13 cellular contexts compared by ENCODE assay signal in genomic region chr6:98526465-98526864, GRCh38.
DNase-seq lines count a peak whose midpoint lies in the region; ATAC-seq and TF ChIP-seq lines count a peak whose summit lies in the region.
"Had no signal": no experiment of that assay in that cellular context is flagged by ENCODE, and none has a peak within 500 bp of the region (broad histone marks: within the 10 kb centered on the region; RNA-seq: fewer than 3 reads in every experiment).

No MANE protein-coding gene starts in this region.

- TF ChIP-seq EP300 in transverse colon (IDR thresholded peaks at IDR 0.05; ENCODE audit: low read depth): no peak

- H3K4me3 ChIP-seq in HUES48 (ENCODE audit: low read depth, low read length): 0 out of 2 replicates have a peak overlapping the region, but pooled peaks have one; percentile 18
- H3K4me3 ChIP-seq in iPS-18a (ENCODE audit: low read length): peak overlapping the region; percentile 25
- no peak overlapping the region for H3K4me3 ChIP-seq in transverse colon
- H3K4me3 ChIP-seq: HAP-1 had no signal

- H3K27me3 ChIP-seq in HUES48 (ENCODE audit: control insufficient read depth, insufficient read depth, low read length) (0 out of 2 replicates have a peak, but pooled peaks cover 6% of the 10 kb centered on the region), iPS-18a (ENCODE audit: control insufficient read depth, insufficient read depth, low read length) (peaks cover 32% of the 10 kb centered on the region), transverse colon (no peaks in the 10 kb centered on the region)

- no peaks in the 10 kb centered on the region for H3K36me3 ChIP-seq in HUES48 (ENCODE audit: control insufficient read depth, insufficient read depth, low read length)
- no peaks in the 10 kb centered on the region for H3K36me3 ChIP-seq in iPS-18a (ENCODE audit: control insufficient read depth, low read depth, low read length)
- no peaks in the 10 kb centered on the region for H3K36me3 ChIP-seq in transverse colon
- H3K36me3 ChIP-seq: HAP-1 had no signal

- ATAC-seq in GM18519 (IDR thresholded peaks at IDR 0.05; ENCODE audit: low FRiP score, unreplicated experiment): no peak

- no peaks in the 10 kb centered on the region for H3K36me3 Mint-ChIP-seq in activated CD4-positive, alpha-beta T cell treated with anti-CD3 and anti-CD28 coated beads, Interleukin-2, amount 10 ng/mL, durations not matched to agents 24 days and 14 days (ENCODE audit: low read depth)

- H3K27me3 Mint-ChIP-seq in activated CD4-positive, alpha-beta T cell treated with anti-CD3 and anti-CD28 coated beads, Interleukin-2, amount 10 ng/mL, durations not matched to agents 24 days and 14 days: no peaks in the 10 kb centered on the region

- in situ Hi-C loops in transverse colon (cut with MboI; ENCODE audit: low pct_ligation_motif_present in 1 of 4, low pct_unique_long_range_greater_than_20kb in 1 of 4, low sequenced_read_pairs in 3 of 4): no loop called here

- H3K4me3 Mint-ChIP-seq in activated CD4-positive, alpha-beta T cell treated with anti-CD3 and anti-CD28 coated beads, Interleukin-2, amount 10 ng/mL, durations not matched to agents 24 days and 14 days: no peak overlapping the region
- H3K4me3 Mint-ChIP-seq: T-helper 2 cell treated with Interferon-gamma antibody and Interleukin-4, amounts not matched to agents 5 μg/mL and 100 μg/mL, for 36 hours had no signal

- H3K4me1 Mint-ChIP-seq in activated CD4-positive, alpha-beta T cell treated with anti-CD3 and anti-CD28 coated beads, Interleukin-2, amount 10 ng/mL, durations not matched to agents 24 days and 14 days: no peaks in the 10 kb centered on the region

- DNase-seq in DMS153 (lab: John Stamatoyannopoulos, UW): peak; percentile 56
- DNase-seq in NCI-H2029 treated with DMSO at 0.1 percent for 48 hours (lab: John Stamatoyannopoulos, UW): peak; percentile 78
- no peak for DNase-seq in activated CD4-positive, alpha-beta T cell treated with anti-CD3 and anti-CD28 coated beads, Interleukin-2, amount 10 ng/mL, durations not matched to agents 24 days and 14 days
- no peak for DNase-seq in transverse colon
- DNase-seq: EL, NCI-H187 treated with DMSO at 0.1 percent for 48 hours, NCI-H524 treated with DMSO at 0.1 percent for 48 hours had no signal

- WGBS in transverse colon (ENCODE audit: low coverage in 1 of 2), 2 donors: 34 to 51% methylated on average over 5 of the region's 5 CpGs

- H3K9me3 ChIP-seq in HUES48 (ENCODE audit: control insufficient read depth, insufficient read depth, low read length) (no peaks in the 10 kb centered on the region), iPS-18a (ENCODE audit: control insufficient read depth, low read depth, low read length) (no peaks in the 10 kb centered on the region), transverse colon (no peaks in the 10 kb centered on the region)
- H3K9me3 ChIP-seq: HAP-1 had no signal

- H3K9ac ChIP-seq in HUES48 (ENCODE audit: low read depth, low read length): no peak overlapping the region
- H3K9ac ChIP-seq in iPS-18a (ENCODE audit: low read length): no peak overlapping the region

- H3K27ac Mint-ChIP-seq in activated CD4-positive, alpha-beta T cell treated with anti-CD3 and anti-CD28 coated beads, Interleukin-2, amount 10 ng/mL, durations not matched to agents 24 days and 14 days: no peak overlapping the region
- H3K27ac Mint-ChIP-seq: T-helper 2 cell treated with Interferon-gamma antibody and Interleukin-4, amounts not matched to agents 5 μg/mL and 100 μg/mL, for 36 hours had no signal

- no peak for TF ChIP-seq POLR2A in transverse colon (IDR thresholded peaks at IDR 0.05)

- intact Hi-C loops in activated CD4-positive, alpha-beta T cell treated with anti-CD3 and anti-CD28 coated beads, Interleukin-2, amount 10 ng/mL, durations not matched to agents 24 days and 14 days (cut with micrococcal nuclease): no loop called here
- intact Hi-C loops in transverse colon (cut with DNase I; ENCODE audit: low total_unique reads): no loop called here

- H3K9me3 Mint-ChIP-seq in activated CD4-positive, alpha-beta T cell treated with anti-CD3 and anti-CD28 coated beads, Interleukin-2, amount 10 ng/mL, durations not matched to agents 24 days and 14 days: no peaks in the 10 kb centered on the region

- TF ChIP-seq CTCF in transverse colon (IDR thresholded peaks at IDR 0.05): no peak

- H3K4me1 ChIP-seq in HUES48 (ENCODE audit: control insufficient read depth, insufficient read depth, low read length) (peaks cover 17% of the 10 kb centered on the region), iPS-18a (ENCODE audit: control insufficient read depth, low read depth, low read length) (peaks cover 16% of the 10 kb centered on the region), transverse colon (no peaks in the 10 kb centered on the region)
- H3K4me1 ChIP-seq: HAP-1 had no signal

- no peak overlapping the region for H3K27ac ChIP-seq in HUES48 (ENCODE audit: low read depth, low read length)
- H3K27ac ChIP-seq in iPS-18a (ENCODE audit: low read length): no peak overlapping the region
- H3K27ac ChIP-seq in transverse colon: no peak overlapping the region
- H3K27ac ChIP-seq: C4-2B had no signal

Comparison
In these comparisons a context has a peak if more than half of its experiments do, and no peak if none do; other contexts are left out.
1. DNase-seq: peak in DMS153 (single experiment) and NCI-H2029 treated with DMSO at 0.1 percent for 48 hours (single experiment); none in activated CD4-positive, alpha-beta T cell treated with anti-CD3 and anti-CD28 coated beads, Interleukin-2, amount 10 ng/mL, durations not matched to agents 24 days and 14 days (single experiment) and transverse colon (single experiment).
2. H3K4me3 ChIP-seq: peak in HUES48 (single experiment) and iPS-18a (single experiment); none in transverse colon (0 of 4).